ENCODE assay signal across 15 cellular contexts in the genomic region with DNA sequence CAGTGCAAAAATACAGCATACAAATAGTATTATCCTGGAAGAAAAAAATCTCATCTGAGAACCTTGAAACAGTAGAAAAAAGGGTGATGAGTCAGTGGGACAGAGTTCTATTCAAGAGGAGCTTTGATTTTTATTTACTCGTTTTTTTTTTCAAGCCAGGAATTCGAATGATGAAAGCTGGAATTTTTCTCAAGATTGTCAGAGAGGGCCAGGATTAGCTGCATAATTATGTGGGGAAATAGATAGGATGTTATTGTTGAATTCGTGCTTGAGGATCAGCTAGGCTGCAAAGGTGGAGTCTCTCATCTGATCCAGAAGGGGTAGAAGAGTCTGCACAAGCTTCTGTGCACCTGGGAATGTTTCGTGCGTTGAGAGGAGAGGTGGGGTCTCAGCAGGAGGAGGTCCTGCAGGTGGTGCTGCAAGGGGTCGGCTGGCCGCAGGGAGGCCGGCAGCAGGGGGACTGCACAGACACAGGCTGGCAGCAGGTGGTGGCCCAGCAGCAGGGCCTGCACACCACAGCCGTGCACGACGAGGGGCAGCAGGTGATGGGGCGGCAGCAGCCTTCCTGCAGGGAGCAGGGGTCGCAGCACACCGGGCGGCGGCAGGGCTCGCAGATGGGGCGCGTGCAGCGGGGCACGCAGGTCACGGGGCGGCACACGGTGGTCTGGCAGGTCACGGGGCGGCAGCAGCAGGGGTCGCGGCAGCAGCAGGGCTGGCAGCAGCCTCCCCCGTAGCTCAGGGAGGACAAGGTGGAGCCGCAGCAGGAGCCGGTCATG. TPM values are rescaled to one million over a fixed set of nuclear protein-coding genes. Genes with fewer than 3 reads are reported as not detected.
DNase-seq lines count a peak whose midpoint lies in the region; FAIRE-seq and TF ChIP-seq lines count a peak whose summit lies in the region.
"Not testable (repeated sequence)": the region's sequence is repeated elsewhere in the genome, so short reads cannot be mapped to it uniquely, and the experiment has no call there.
"Had no signal": no experiment of that assay in that cellular context is flagged by ENCODE, and none has a peak within 500 bp of the region (broad histone marks: within the 10 kb centered on the region; RNA-seq: fewer than 3 reads in every experiment).

No MANE protein-coding gene starts in this region.

- not testable (repeated sequence) for TF ChIP-seq RAD21 in SK-N-SH (IDR thresholded peaks at IDR 0.05; ENCODE audit: low read length)

- not testable (repeated sequence) for H3K36me3 ChIP-seq in SK-N-SH (replicated peaks in 1 of 2; ENCODE audit: control insufficient read depth in 1 of 2, insufficient read depth in 2 of 2, low read length in 1 of 2); mesodermal cell (ENCODE audit: control insufficient read depth, insufficient read depth, low read length)

- TF ChIP-seq EP300 in SK-N-SH (IDR thresholded peaks at IDR 0.05; ENCODE audit: borderline replicate concordance in 1 of 2, low read depth in 1 of 2, low read length in 1 of 2), result 0 out of 4 replicates have a peak, but pooled peaks of 1 of the 2 experiments have one; percentile 15

- H4K20me1 ChIP-seq in SK-N-SH (ENCODE audit: insufficient read depth), result not testable (repeated sequence)

- not testable (repeated sequence) for TF ChIP-seq CTCF in AG10803 (conservative IDR thresholded peaks at IDR 0.05; ENCODE audit: low read length); SK-N-SH (IDR thresholded peaks at IDR 0.05); cardiac fibroblast (IDR thresholded peaks at IDR 0.05; ENCODE audit: low read depth, low read length); foreskin fibroblast (IDR thresholded peaks at IDR 0.05; ENCODE audit: low read depth, low read length)

- H3K9ac ChIP-seq in SK-N-SH, result not testable (repeated sequence)

- FAIRE-seq in urothelium cell line (lab: Jason Lieb, UNC), result not testable (repeated sequence)

- not testable (repeated sequence) for H3K9me3 ChIP-seq in SK-N-SH
- H3K9me3 ChIP-seq in mesodermal cell (ENCODE audit: control insufficient read depth, low read length), result peaks cover 11% of the 10 kb centered on the region

- H3K27ac ChIP-seq in SK-N-SH (ENCODE audit: low read depth in 2 of 2, low read length in 1 of 2) (peak overlapping the region in 1 of 2 experiments; percentile 62; a peak in 2 of 4 replicates), mesodermal cell (ENCODE audit: low read depth, low read length, severe bottlenecking) (peak overlapping the region; percentile 63)

- H3K4me1 ChIP-seq in SK-N-SH (ENCODE audit: control insufficient read depth in 1 of 2, insufficient read depth in 2 of 2, low read depth in 1 of 2, low read length in 1 of 2), result peaks cover 0 to 22% of the 10 kb centered on the region in 2 experiments; a peak in 2 of 4 replicates
- peaks cover 11% of the 10 kb centered on the region for H3K4me1 ChIP-seq in mesodermal cell (ENCODE audit: control insufficient read depth, insufficient read depth, low read length, poor library complexity, severe bottlenecking)

- not testable (repeated sequence) for H2AFZ ChIP-seq in SK-N-SH (ENCODE audit: low read depth)

- POLR2A ChIA-PET in SK-N-SH (lab: Yijun Ruan, JAX), result not testable (repeated sequence)

- not testable (repeated sequence) for H3K79me2 ChIP-seq in SK-N-SH (ENCODE audit: insufficient read depth)

- peak overlapping the region; percentile 51 for H3K4me2 ChIP-seq in SK-N-SH

- 25% methylated on average over 8 of the region's 31 CpGs for WGBS in SK-N-SH (ENCODE audit: low lambda C conversion rate)
- WGBS in mesodermal cell (ENCODE audit: insufficient coverage in 2 of 2), 2 experiments, result 72 to 77% methylated on average over 4 to 5 of the region's 31 CpGs

- not testable (repeated sequence) for H3K27me3 ChIP-seq in SK-N-SH (ENCODE audit: insufficient read depth)

- H3K4me3 ChIP-seq in AG10803 (ENCODE audit: low read length); SK-N-SH (ENCODE audit: low read depth in 2 of 2, low read length in 1 of 2); cardiac fibroblast (replicated peaks in 1 of 2; ENCODE audit: low read depth in 2 of 2, low read length in 2 of 2); foreskin fibroblast (ENCODE audit: low read depth in 1 of 2, low read length in 2 of 2); mesodermal cell (ENCODE audit: extremely low read depth, insufficient read depth, low read length, poor library complexity, severe bottlenecking): not testable (repeated sequence)

- not testable (repeated sequence) for H3K9me2 ChIP-seq in SK-N-SH

- DNase-seq in AG10803 (ENCODE audit: low read depth) (peak; percentile 95), H4 (ENCODE audit: low spot score) (peak; percentile 23), M059J (ENCODE audit: low read depth) (peak; percentile 92), cardiac fibroblast (ENCODE audit: low read depth in 2 of 2) (peak; percentile 29 to 87), foreskin fibroblast (peak; percentile 83 to 92), urothelium cell line (ENCODE audit: low spot score) (peak; percentile 47)
- not testable (repeated sequence) for DNase-seq in SK-N-SH

- CTCF ChIA-PET in SK-N-SH (lab: Yijun Ruan, JAX), result interaction anchor here (1.5 kb wide), 1 partner anchor 24 kb away, joined by 3 read pairs; no protein-coding TSS in a partner anchor

- H3F3A ChIP-seq in SK-N-SH (replicated peaks; ENCODE audit: insufficient read depth), result peaks cover 30% of the 10 kb centered on the region

TF ChIP-seq in SK-N-SH, 30 proteins besides CTCF, POLR2A, EP300 and RAD21:
- TF ChIP-seq TEAD4 (IDR thresholded peaks at IDR 0.05; ENCODE audit: borderline replicate concordance, insufficient read depth) (peak; percentile 38; the same call in 1 of the 2 replicates), FOSL2 (IDR thresholded peaks at IDR 0.05; ENCODE audit: borderline replicate concordance, low read depth) (peak; percentile 48), TCF12 (IDR thresholded peaks at IDR 0.05) (0 out of 2 replicates have a peak, but pooled peaks have one; percentile 26), JUND (IDR thresholded peaks at IDR 0.05) (peak; percentile 14; the same call in 1 of the 2 replicates)

RNA-seq across cellular contexts. Expression of a gene that starts 0.5 kb away (rescaled TPM):
- total RNA-seq in H4 (2014; rRNA removed; shearing (Covaris generic)), result 0.21 TPM in 1 of 2 replicates, not detected in the other
- total RNA-seq in M059J (2014; rRNA removed; shearing (Covaris generic)), result 0.34 and 3.2 TPM in 2 replicates
- polyA plus RNA-seq in SK-N-SH (2012; rRNA removed), result 0.36 and 0.39 TPM in 2 replicates
- polyA plus RNA-seq in SK-N-SH (2012; cell fraction: cytosol; rRNA removed), result 0.32 and 0.93 TPM in 2 replicates
- polyA plus RNA-seq in SK-N-SH (2012; cell fraction: nucleus; rRNA removed), result 0.56 and 0.83 TPM in 2 replicates
- polyA plus RNA-seq in mesodermal cell (2013, experiment 1 of 2), result not detected
- polyA plus RNA-seq in mesodermal cell (2013, experiment 2 of 2), result 0.40 TPM
- total RNA-seq: activated CD4-positive, alpha-beta T cell treated with anti-CD3 and anti-CD28 coated beads for 36 hours; activated naive CD8-positive, alpha-beta T cell treated with anti-CD3 and anti-CD28 coated beads for 36 hours; frontal cortex; HT-29; left ventricle myocardium superior; ovary; sciatic nerve had no signal
- polyA plus RNA-seq: ovary had no signal

RNA-seq across cellular contexts. Expression of a gene that starts 4.4 kb away (rescaled TPM):
- total RNA-seq in H4 (2014; rRNA removed; shearing (Covaris generic)), result not detected in 2 replicates
- total RNA-seq in M059J (2014; rRNA removed; shearing (Covaris generic)), result not detected in 2 replicates
- not detected in 2 replicates for polyA plus RNA-seq in SK-N-SH (2012; rRNA removed)
- polyA plus RNA-seq in SK-N-SH (2012; cell fraction: cytosol; rRNA removed), result not detected in 2 replicates
- not detected in 2 replicates for polyA plus RNA-seq in SK-N-SH (2012; cell fraction: nucleus; rRNA removed)
- not detected for polyA plus RNA-seq in mesodermal cell (2013, experiment 1 of 2)
- polyA plus RNA-seq in mesodermal cell (2013, experiment 2 of 2), result not detected
- total RNA-seq: activated CD4-positive, alpha-beta T cell treated with anti-CD3 and anti-CD28 coated beads for 36 hours; activated naive CD8-positive, alpha-beta T cell treated with anti-CD3 and anti-CD28 coated beads for 36 hours; frontal cortex; HT-29; left ventricle myocardium superior; ovary; sciatic nerve had no signal
- polyA plus RNA-seq: ovary had no signal

RNA-seq across cellular contexts. Expression of a gene that starts 6.2 kb away (rescaled TPM):
- not detected in 2 replicates for total RNA-seq in H4 (2014; rRNA removed; shearing (Covaris generic))
- not detected in 2 replicates for total RNA-seq in M059J (2014; rRNA removed; shearing (Covaris generic))
- polyA plus RNA-seq in SK-N-SH (2012; rRNA removed), result not detected in 2 replicates
- polyA plus RNA-seq in SK-N-SH (2012; cell fraction: cytosol; rRNA removed), result not detected in 2 replicates
- polyA plus RNA-seq in SK-N-SH (2012; cell fraction: nucleus; rRNA removed), result not detected in 2 replicates
- not detected for polyA plus RNA-seq in mesodermal cell (2013, experiment 1 of 2)
- not detected for polyA plus RNA-seq in mesodermal cell (2013, experiment 2 of 2)
- total RNA-seq: activated CD4-positive, alpha-beta T cell treated with anti-CD3 and anti-CD28 coated beads for 36 hours; activated naive CD8-positive, alpha-beta T cell treated with anti-CD3 and anti-CD28 coated beads for 36 hours; frontal cortex; HT-29; left ventricle myocardium superior; ovary; sciatic nerve had no signal
- polyA plus RNA-seq: ovary had no signal

RNA-seq across cellular contexts. Expression of a gene that starts 12.3 kb away (rescaled TPM):
- total RNA-seq in H4 (2014; rRNA removed; shearing (Covaris generic)), result not detected in 2 replicates
- not detected in 2 replicates for total RNA-seq in M059J (2014; rRNA removed; shearing (Covaris generic))
- not detected in 2 replicates for polyA plus RNA-seq in SK-N-SH (2012; rRNA removed)
- polyA plus RNA-seq in SK-N-SH (2012; cell fraction: cytosol; rRNA removed), result not detected in 2 replicates
- not detected in 2 replicates for polyA plus RNA-seq in SK-N-SH (2012; cell fraction: nucleus; rRNA removed)
- not detected for polyA plus RNA-seq in mesodermal cell (2013, experiment 1 of 2)
- not detected for polyA plus RNA-seq in mesodermal cell (2013, experiment 2 of 2)
- total RNA-seq: activated CD4-positive, alpha-beta T cell treated with anti-CD3 and anti-CD28 coated beads for 36 hours; activated naive CD8-positive, alpha-beta T cell treated with anti-CD3 and anti-CD28 coated beads for 36 hours; frontal cortex; HT-29; left ventricle myocardium superior; ovary; sciatic nerve had no signal
- polyA plus RNA-seq: ovary had no signal

RNA-seq across cellular contexts. Expression of a gene that starts 18.2 kb away (rescaled TPM):
- not detected in 2 replicates for total RNA-seq in H4 (2014; rRNA removed; shearing (Covaris generic))
- not detected in 2 replicates for total RNA-seq in M059J (2014; rRNA removed; shearing (Covaris generic))
- not detected in 2 replicates for polyA plus RNA-seq in SK-N-SH (2012; rRNA removed)
- polyA plus RNA-seq in SK-N-SH (2012; cell fraction: cytosol; rRNA removed), result 0.04 TPM in 1 of 2 replicates, not detected in the other
- not detected in 2 replicates for polyA plus RNA-seq in SK-N-SH (2012; cell fraction: nucleus; rRNA removed)
- not detected for polyA plus RNA-seq in mesodermal cell (2013, experiment 1 of 2)
- polyA plus RNA-seq in mesodermal cell (2013, experiment 2 of 2), result not detected
- total RNA-seq: activated CD4-positive, alpha-beta T cell treated with anti-CD3 and anti-CD28 coated beads for 36 hours; activated naive CD8-positive, alpha-beta T cell treated with anti-CD3 and anti-CD28 coated beads for 36 hours; frontal cortex; left ventricle myocardium superior; ovary; sciatic nerve had no signal
- polyA plus RNA-seq: ovary had no signal
